ENCODE assay signal across 26 cellular contexts in genomic region chr22:37443977-37444376, GRCh38. TPM values are rescaled to one million over a fixed set of nuclear protein-coding genes. Genes with fewer than 3 reads are reported as not detected.
"Had no signal": no experiment of that assay in that cellular context is flagged by ENCODE, and none has a peak within 500 bp of the region (broad histone marks: within the 10 kb centered on the region; RNA-seq: fewer than 3 reads in every experiment).

No MANE protein-coding gene starts in this region.

- H3K4me3 Mint-ChIP-seq: activated naive CD8-positive, alpha-beta T cell; natural killer cell; neural progenitor cell had no signal

- H3K79me2 ChIP-seq: parathyroid adenoma had no signal

- H3K36me3 ChIP-seq: left lung, neural progenitor cell, transverse colon had no signal

- DNase-seq: activated CD4-positive, alpha-beta T cell treated with anti-CD3 and anti-CD28 coated beads, Interleukin-2, amount 50 U/mL, for 1 hour; activated CD4-positive, CD25-positive, alpha-beta regulatory T cell treated with anti-CD3 and anti-CD28 coated beads, Interleukin-2, amount 50 U/mL, for 72 hours; body of pancreas; dorsolateral prefrontal cortex; effector memory CD4-positive, alpha-beta T cell; head of caudate nucleus; hippocampal formation; mesendoderm; natural killer cell; occipital lobe; right cardiac atrium; stimulated activated CD4-positive, alpha-beta T cell treated with anti-CD3 and anti-CD28 coated beads, Interleukin-15, amount 100 ng/mL, for 24 hours; stimulated activated CD4-positive, alpha-beta T cell treated with anti-CD3 and anti-CD28 coated beads, Interleukin-2, amount 100 ng/mL, for 24 hours; stimulated activated naive CD4-positive, alpha-beta T cell; T-helper 2 cell; testis; transverse colon had no signal

- H3K9me3 ChIP-seq: testis, transverse colon had no signal

- H2AFZ ChIP-seq: neural progenitor cell, parathyroid adenoma had no signal

- H3K36me3 Mint-ChIP-seq: natural killer cell, neural progenitor cell had no signal

- H3K27ac Mint-ChIP-seq: activated naive CD8-positive, alpha-beta T cell; activated T-helper 2 cell treated with anti-CD3 and anti-CD28 coated beads, Interferon-gamma antibody, Interleukin-2, Interleukin-4, amounts not matched to agents 10 μg/mL and 5 μg/mL and 100 μg/mL, durations not matched to agents 14 hours and 24 hours and 36 hours; natural killer cell; neural progenitor cell had no signal

- H3K9me3 Mint-ChIP-seq: natural killer cell, neural progenitor cell had no signal

- H3K9ac ChIP-seq: neural progenitor cell, parathyroid adenoma had no signal

- H3K4me3 ChIP-seq: body of pancreas, coronary artery, dorsolateral prefrontal cortex, left lung, lung, neural progenitor cell, testis, transverse colon had no signal

- H3K4me2 ChIP-seq: neural progenitor cell had no signal

- H3K27ac ChIP-seq: body of pancreas, coronary artery, dorsolateral prefrontal cortex, left lung, neural progenitor cell, parathyroid adenoma, testis, transverse colon had no signal

- H3K4me1 ChIP-seq: body of pancreas, left lung, neural progenitor cell, parathyroid adenoma, testis, transverse colon had no signal

- H3K27me3 ChIP-seq: neural progenitor cell, testis had no signal

- ATAC-seq: body of pancreas, left lung, natural killer cell, right cardiac atrium had no signal

RNA-seq across cellular contexts. Expression of gene ELFN2, which starts 16.7 kb away (rescaled TPM):
- polyA plus RNA-seq: aorta had no signal

RNA-seq across cellular contexts. Expression of gene MFNG, which starts 42.2 kb away (rescaled TPM):
- total RNA-seq: fibroblast of lung had no signal
